ENCODE assay signal across 24 cellular contexts in genomic region chr3:113214917-113215595, GRCh38. TPM values are rescaled to one million over a fixed set of nuclear protein-coding genes. Genes with fewer than 3 reads are reported as not detected.
DNase-seq lines count a peak whose midpoint lies in the region; ATAC-seq and TF ChIP-seq lines count a peak whose summit lies in the region.
"Had no signal": no experiment of that assay in that cellular context is flagged by ENCODE, and none has a peak within 500 bp of the region (broad histone marks: within the 10 kb centered on the region; RNA-seq: fewer than 3 reads in every experiment).

No MANE protein-coding gene starts in this region.

- H3K9me3 ChIP-seq in SK-N-SH, result no peaks in the 10 kb centered on the region
- no peaks in the 10 kb centered on the region for H3K9me3 ChIP-seq in esophagus muscularis mucosa
- H3K9me3 ChIP-seq in vagina, result no peaks in the 10 kb centered on the region
- H3K9me3 ChIP-seq: testis had no signal

- no peaks in the 10 kb centered on the region for H3K9me2 ChIP-seq in SK-N-SH

- no peak overlapping the region for H3K4me3 ChIP-seq in SK-N-SH (ENCODE audit: low read depth in 2 of 2, low read length in 1 of 2)
- peak overlapping the region in 2 of 4 donors; percentile 70 to 83 for H3K4me3 ChIP-seq in esophagus muscularis mucosa
- H3K4me3 ChIP-seq in vagina, result no peak overlapping the region
- H3K4me3 ChIP-seq: testis had no signal

- CTCF ChIA-PET in SK-N-SH (lab: Yijun Ruan, JAX), result interaction anchor here (0.7 to 1.4 kb wide), 2 partner anchors 69 to 73 kb away, joined by 3 read pairs; no protein-coding TSS in a partner anchor

- TF ChIP-seq RAD21 in SK-N-SH (IDR thresholded peaks at IDR 0.05; ENCODE audit: low read length), result no peak

- ATAC-seq in SK-N-SH treated with all-trans-retinoic acid at 6 μM for 48 hours (no peak), HG03460 (IDR thresholded peaks at IDR 0.05; ENCODE audit: unreplicated experiment) (no peak)
- ATAC-seq: left ventricle myocardium superior had no signal

- no peaks in the 10 kb centered on the region for H3K27me3 Mint-ChIP-seq in nephron progenitor cell (ENCODE audit: low read depth, poor library complexity)

- TF ChIP-seq EP300 in SK-N-SH (IDR thresholded peaks at IDR 0.05; ENCODE audit: borderline replicate concordance in 1 of 2, low read depth in 1 of 2, low read length in 1 of 2) (no peak), esophagus muscularis mucosa (IDR thresholded peaks at IDR 0.05) (no peak)

- H3K36me3 ChIP-seq in SK-N-SH (replicated peaks in 1 of 2; ENCODE audit: control insufficient read depth in 1 of 2, insufficient read depth in 2 of 2, low read length in 1 of 2), result peaks cover 3 to 22% of the 10 kb centered on the region in 2 experiments
- H3K36me3 ChIP-seq in esophagus muscularis mucosa, result peaks cover 0 to 40% (median 15%) of the 10 kb centered on the region in 4 donors
- H3K36me3 ChIP-seq in vagina, result peaks cover 0 to 4% of the 10 kb centered on the region in 2 donors

- H3K9ac ChIP-seq in SK-N-SH, result no peak overlapping the region

- WGBS in SK-N-SH (ENCODE audit: low lambda C conversion rate), result 94% methylated on average over 2 of the region's 2 CpGs
- 56% methylated on average over 2 of the region's 2 CpGs for WGBS in esophagus muscularis mucosa

- no peak overlapping the region for H3K4me2 ChIP-seq in SK-N-SH

- peaks cover 85% of the 10 kb centered on the region for H3K4me1 Mint-ChIP-seq in nephron progenitor cell

- no peak for DNase-seq in SK-N-SH
- peak; percentile 66 for DNase-seq in esophagus muscularis mucosa (ENCODE audit: extremely low spot score)
- no peak for DNase-seq in nephron progenitor cell
- DNase-seq in vagina (ENCODE audit: extremely low spot score in 2 of 2), result no peak
- DNase-seq in DMS 273 (lab: John Stamatoyannopoulos, UW; ENCODE audit: unreplicated experiment), result no peak
- no peak for DNase-seq in H4 (ENCODE audit: low spot score)
- DNase-seq: activated CD4-positive, alpha-beta T cell treated with anti-CD3 and anti-CD28 coated beads, Interleukin-2, amount 50 U/mL, for 4 hours; activated T-cell treated with anti-CD3 and anti-CD28 coated beads, Interleukin-2, amount 50 U/mL, for 48 hours; DMS153; effector CD4-positive, alpha-beta T cell; foreskin melanocyte; left ventricle myocardium superior; NCI-H1694; NCI-H345; RPMI8226; small intestine; T-helper 1 cell; testis had no signal

- H3K36me3 Mint-ChIP-seq in nephron progenitor cell (ENCODE audit: low read depth), result peaks cover 75% of the 10 kb centered on the region
- H3K36me3 Mint-ChIP-seq: activated naive CD4-positive, alpha-beta T cell treated with anti-CD3 and anti-CD28 coated beads, Interleukin-2, amount 50 U/mL, for 24 hours had no signal

- H3K27me3 ChIP-seq in SK-N-SH (ENCODE audit: insufficient read depth) (no peaks in the 10 kb centered on the region), esophagus muscularis mucosa (no peaks in the 10 kb centered on the region), vagina (no peaks in the 10 kb centered on the region)
- H3K27me3 ChIP-seq: testis had no signal

- H3F3A ChIP-seq in SK-N-SH (replicated peaks; ENCODE audit: insufficient read depth), result no peaks in the 10 kb centered on the region

- no peak for TF ChIP-seq POLR2A in esophagus muscularis mucosa (IDR thresholded peaks at IDR 0.05; ENCODE audit: low read depth)
- no peak for TF ChIP-seq POLR2A in vagina (IDR thresholded peaks at IDR 0.05)

- POLR2A ChIA-PET in SK-N-SH (lab: Yijun Ruan, JAX), result no interaction called here

- H3K27ac ChIP-seq in SK-N-SH (ENCODE audit: low read depth in 2 of 2, low read length in 1 of 2) (no peak overlapping the region), esophagus muscularis mucosa (replicated peaks in 1 of 4) (peak overlapping the region; percentile 48 to 97 (median 96)), vagina (peak overlapping the region; percentile 46)
- H3K27ac ChIP-seq: 22Rv1, testis, VCaP had no signal

- H3K4me1 ChIP-seq in SK-N-SH (ENCODE audit: control insufficient read depth in 1 of 2, insufficient read depth in 2 of 2, low read depth in 1 of 2, low read length in 1 of 2) (peaks cover 0 to 22% of the 10 kb centered on the region in 2 experiments; a peak in 2 of 4 replicates), esophagus muscularis mucosa (peaks cover 6 to 78% (median 74%) of the 10 kb centered on the region in 4 donors), vagina (peaks cover 50% of the 10 kb centered on the region)
- H3K4me1 ChIP-seq: testis had no signal

- peak overlapping the region; percentile 99 for H3K27ac Mint-ChIP-seq in nephron progenitor cell
- H3K27ac Mint-ChIP-seq: activated naive CD4-positive, alpha-beta T cell treated with anti-CD3 and anti-CD28 coated beads, Interleukin-2, amount 50 U/mL, for 24 hours; CD14-positive monocyte had no signal

- H4K20me1 ChIP-seq in SK-N-SH (ENCODE audit: insufficient read depth), result no peaks in the 10 kb centered on the region

- 0 out of 2 replicates have a peak, but pooled peaks cover 4% of the 10 kb centered on the region for H3K79me2 ChIP-seq in SK-N-SH (ENCODE audit: insufficient read depth)

- H3K9me3 Mint-ChIP-seq in nephron progenitor cell, result no peaks in the 10 kb centered on the region
- H3K9me3 Mint-ChIP-seq: activated naive CD4-positive, alpha-beta T cell treated with anti-CD3 and anti-CD28 coated beads, Interleukin-2, amount 50 U/mL, for 24 hours had no signal

- TF ChIP-seq CTCF in SK-N-SH (IDR thresholded peaks at IDR 0.05) (no peak), esophagus muscularis mucosa (IDR thresholded peaks at IDR 0.05) (no peak), nephron progenitor cell (IDR thresholded peaks at IDR 0.05) (no peak), vagina (IDR thresholded peaks at IDR 0.05) (no peak)

- intact Hi-C loops in esophagus muscularis mucosa (cut with DNase I) (loop anchor here (5.0 kb wide), 4 partner anchors 32 to 163 kb away; no protein-coding TSS in a partner anchor), vagina (cut with DNase I) (loop anchor here (5.0 kb wide), 2 partner anchors 48 to 62 kb away; no protein-coding TSS in a partner anchor)

- peak overlapping the region; percentile 98 for H3K4me3 Mint-ChIP-seq in nephron progenitor cell
- H3K4me3 Mint-ChIP-seq: activated naive CD4-positive, alpha-beta T cell treated with anti-CD3 and anti-CD28 coated beads, Interleukin-2, amount 50 U/mL, for 24 hours; CD14-positive monocyte had no signal

- peak overlapping the region; percentile 16; the same call in 1 of the 2 replicates for H2AFZ ChIP-seq in SK-N-SH (ENCODE audit: low read depth)

TF ChIP-seq in SK-N-SH, 30 proteins besides CTCF, POLR2A, EP300 and RAD21:
- TF ChIP-seq RCOR1 (IDR thresholded peaks at IDR 0.05; ENCODE audit: low read length), result no peak
- TF ChIP-seq RFX5 (IDR thresholded peaks at IDR 0.05; ENCODE audit: low read length), result no peak
- TF ChIP-seq FOXJ3 (CRISPR knock-in tag; IDR thresholded peaks at IDR 0.05), result no peak
- no peak for TF ChIP-seq SIN3A (IDR thresholded peaks at IDR 0.05; ENCODE audit: borderline replicate concordance, low read depth, low read length)
- no peak for TF ChIP-seq RXRA (IDR thresholded peaks at IDR 0.05; ENCODE audit: borderline replicate concordance, low read depth)
- no peak for TF ChIP-seq GATA2 (CRISPR knock-in tag; IDR thresholded peaks at IDR 0.05)
- TF ChIP-seq, protein P1, sequence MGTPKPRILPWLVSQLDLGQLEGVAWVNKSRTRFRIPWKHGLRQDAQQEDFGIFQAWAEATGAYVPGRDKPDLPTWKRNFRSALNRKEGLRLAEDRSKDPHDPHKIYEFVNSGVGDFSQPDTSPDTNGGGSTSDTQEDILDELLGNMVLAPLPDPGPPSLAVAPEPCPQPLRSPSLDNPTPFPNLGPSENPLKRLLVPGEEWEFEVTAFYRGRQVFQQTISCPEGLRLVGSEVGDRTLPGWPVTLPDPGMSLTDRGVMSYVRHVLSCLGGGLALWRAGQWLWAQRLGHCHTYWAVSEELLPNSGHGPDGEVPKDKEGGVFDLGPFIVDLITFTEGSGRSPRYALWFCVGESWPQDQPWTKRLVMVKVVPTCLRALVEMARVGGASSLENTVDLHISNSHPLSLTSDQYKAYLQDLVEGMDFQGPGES (IDR thresholded peaks at IDR 0.05; ENCODE audit: low read depth, low read length), result no peak
- TF ChIP-seq FOXM1 (IDR thresholded peaks at IDR 0.05; ENCODE audit: low read depth), result no peak

TF ChIP-seq in SK-N-SH treated with all-trans-retinoic acid at 6 μM for 48 hours, 23 proteins besides CTCF, POLR2A, EP300 and RAD21:
- TF ChIP-seq GLIS3 (CRISPR knock-in tag; IDR thresholded peaks at IDR 0.05), result no peak
TF ChIP-seq in SK-N-SH treated with all-trans-retinoic acid at 6 μM for 48 hours: peak in this region for 0.

RNA-seq across cellular contexts. Expression of gene BOC, which starts 3.7 kb away (rescaled TPM):
- 5.8 and 6.6 TPM in 2 replicates for polyA plus RNA-seq in SK-N-SH (2012; rRNA removed)
- polyA plus RNA-seq in SK-N-SH (2012; cell fraction: cytosol; rRNA removed), result 3.3 and 4.6 TPM in 2 replicates
- 9.4 and 11.2 TPM in 2 replicates for polyA plus RNA-seq in SK-N-SH (2012; cell fraction: nucleus; rRNA removed)
- 100 to 1,000 TPM in 1 of 4 donors, 10 to 100 TPM in 3; 87.2 to 119 (median 90.8) TPM for total RNA-seq in esophagus muscularis mucosa
- 93.1 TPM for total RNA-seq in vagina
- 3.7 and 8.0 TPM in 2 replicates for total RNA-seq in H4 (2014; rRNA removed; shearing (Covaris generic))
- polyA plus RNA-seq: CD14-positive monocyte had no signal

Comparison
In these comparisons a context has a peak if more than half of its experiments do, and no peak if none do; other contexts are left out.
1. H3K27ac ChIP-seq: peak in esophagus muscularis mucosa (4 of 4) and vagina (single experiment); none in SK-N-SH (0 of 2).